In the genomic region with DNA sequence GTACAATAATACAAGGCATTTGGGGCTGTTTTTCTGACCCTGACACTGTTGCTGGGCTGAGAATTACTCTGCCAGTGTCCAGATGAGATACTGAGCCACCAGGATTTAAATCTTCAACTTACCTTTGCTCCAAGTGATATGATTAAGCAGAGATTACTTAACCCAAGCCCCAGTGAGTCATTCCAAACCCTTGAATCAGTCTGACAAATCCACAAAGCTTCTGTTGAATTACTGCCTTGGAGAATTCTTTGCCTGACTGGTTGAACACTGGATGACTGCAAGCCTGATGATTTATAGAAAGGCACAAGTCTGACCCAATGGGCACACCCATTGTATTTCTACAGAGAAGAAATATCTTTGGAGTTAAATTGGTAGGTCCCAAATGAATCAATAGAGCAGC, we compare ENCODE assay signal across 11 cellular contexts.
DNase-seq lines count a peak whose midpoint lies in the region; ATAC-seq and TF ChIP-seq lines count a peak whose summit lies in the region.
"Had no signal": no experiment of that assay in that cellular context is flagged by ENCODE, and none has a peak within 500 bp of the region (broad histone marks: within the 10 kb centered on the region; RNA-seq: fewer than 3 reads in every experiment).

No MANE protein-coding gene starts in this region.

- ATAC-seq in HG03520 (IDR thresholded peaks at IDR 0.05; ENCODE audit: unreplicated experiment): no peak

- intact Hi-C loops in activated CD4-positive, alpha-beta memory T cell treated with anti-CD3 and anti-CD28 coated beads for 36 hours (cut with micrococcal nuclease): no loop called here

- POLR2A ChIA-PET in activated CD4-positive, alpha-beta memory T cell treated with anti-CD3 and anti-CD28 coated beads for 36 hours (lab: Charles Lee): no interaction called here

- no peaks in the 10 kb centered on the region for H3K4me1 Mint-ChIP-seq in activated CD4-positive, alpha-beta memory T cell treated with anti-CD3 and anti-CD28 coated beads for 36 hours (ENCODE audit: low read depth)

- peaks cover 12% of the 10 kb centered on the region for H3K27me3 Mint-ChIP-seq in activated CD4-positive, alpha-beta memory T cell treated with anti-CD3 and anti-CD28 coated beads for 36 hours

- H3K4me3 ChIP-seq in GM12865 (ENCODE audit: low read depth, low read length) (no peak overlapping the region), fibroblast of pulmonary artery (replicated peaks; ENCODE audit: low read depth, low read length) (no peak overlapping the region)

- no peaks in the 10 kb centered on the region for H3K9me3 Mint-ChIP-seq in activated CD4-positive, alpha-beta memory T cell treated with anti-CD3 and anti-CD28 coated beads for 36 hours
- H3K9me3 Mint-ChIP-seq: T-helper 2 cell treated with Interferon-gamma antibody and Interleukin-4, amounts not matched to agents 5 μg/mL and 100 μg/mL, for 36 hours had no signal

- H3K4me3 Mint-ChIP-seq in activated CD4-positive, alpha-beta memory T cell treated with anti-CD3 and anti-CD28 coated beads for 36 hours: no peak overlapping the region
- H3K4me3 Mint-ChIP-seq: nephron progenitor cell; T-helper 2 cell treated with Interferon-gamma antibody and Interleukin-4, amounts not matched to agents 5 μg/mL and 100 μg/mL, for 36 hours had no signal

- no peak overlapping the region for H3K27ac Mint-ChIP-seq in activated CD4-positive, alpha-beta memory T cell treated with anti-CD3 and anti-CD28 coated beads for 36 hours
- H3K27ac Mint-ChIP-seq: nephron progenitor cell; T-helper 2 cell treated with Interferon-gamma antibody and Interleukin-4, amounts not matched to agents 5 μg/mL and 100 μg/mL, for 36 hours had no signal

- no peaks in the 10 kb centered on the region for H3K36me3 Mint-ChIP-seq in activated CD4-positive, alpha-beta memory T cell treated with anti-CD3 and anti-CD28 coated beads for 36 hours

- DNase-seq in GM12865 (ENCODE audit: low read depth) (peak; percentile 4), RPMI7951 (ENCODE audit: low read depth) (peak; percentile 96), fibroblast of pulmonary artery (ENCODE audit: low read depth) (peak; percentile 85), smooth muscle cell of the brain vasculature (ENCODE audit: low read depth, low spot score) (peak; percentile 40), OCI-M2 (lab: John Stamatoyannopoulos, UW; ENCODE audit: unreplicated experiment) (no peak)
- DNase-seq in activated CD4-positive, alpha-beta memory T cell treated with anti-CD3 and anti-CD28 coated beads for 36 hours: no peak
- DNase-seq: activated naive CD4-positive, alpha-beta T cell treated with anti-CD3 and anti-CD28 coated beads, Interleukin-2, amount 50 U/mL, for 16 hours; NCI-H1048; nephron progenitor cell had no signal

- CTCF ChIA-PET in activated CD4-positive, alpha-beta memory T cell treated with anti-CD3 and anti-CD28 coated beads for 36 hours (lab: Charles Lee): no interaction called here

- TF ChIP-seq CTCF in GM12865 (IDR thresholded peaks at IDR 0.05; ENCODE audit: insufficient read depth, low read depth, low read length, missing control alignments) (no peak), fibroblast of pulmonary artery (IDR thresholded peaks at IDR 0.05; ENCODE audit: low read length, missing control alignments) (no peak)

Comparison
In these comparisons a context has a peak if more than half of its experiments do, and no peak if none do; other contexts are left out.
1. DNase-seq: peak in GM12865 (single experiment), RPMI7951 (single experiment), fibroblast of pulmonary artery (single experiment) and smooth muscle cell of the brain vasculature (single experiment); none in activated CD4-positive, alpha-beta memory T cell treated with anti-CD3 and anti-CD28 coated beads for 36 hours (single experiment) and OCI-M2 (single experiment).